Comparison of ENCODE assay signal across 1 cellular context in genomic region chr9:113349434-113350337, GRCh38.
TF ChIP-seq lines count a peak whose summit lies in the region.

BSPRY (plus strand) TSS chr9:113349541; CDS start chr9:113349580, 39 bp downstream.

TF ChIP-seq in HCT116, 20 proteins besides CTCF, POLR2A, EP300 and RAD21 (continued from another document):
- no peak for TF ChIP-seq ZBTB33 (IDR thresholded peaks at IDR 0.05; ENCODE audit: extremely low read depth, insufficient replicate concordance, low read length)
- no peak for TF ChIP-seq CEBPB (IDR thresholded peaks at IDR 0.05; ENCODE audit: low read depth)
- no peak for TF ChIP-seq REST (IDR thresholded peaks at IDR 0.05; ENCODE audit: low read depth)
- TF ChIP-seq ZNF274 (IDR thresholded peaks at IDR 0.05; ENCODE audit: low read depth, low read length): no peak
- TF ChIP-seq ATF3 (IDR thresholded peaks at IDR 0.05): no peak
